In the genomic region with DNA sequence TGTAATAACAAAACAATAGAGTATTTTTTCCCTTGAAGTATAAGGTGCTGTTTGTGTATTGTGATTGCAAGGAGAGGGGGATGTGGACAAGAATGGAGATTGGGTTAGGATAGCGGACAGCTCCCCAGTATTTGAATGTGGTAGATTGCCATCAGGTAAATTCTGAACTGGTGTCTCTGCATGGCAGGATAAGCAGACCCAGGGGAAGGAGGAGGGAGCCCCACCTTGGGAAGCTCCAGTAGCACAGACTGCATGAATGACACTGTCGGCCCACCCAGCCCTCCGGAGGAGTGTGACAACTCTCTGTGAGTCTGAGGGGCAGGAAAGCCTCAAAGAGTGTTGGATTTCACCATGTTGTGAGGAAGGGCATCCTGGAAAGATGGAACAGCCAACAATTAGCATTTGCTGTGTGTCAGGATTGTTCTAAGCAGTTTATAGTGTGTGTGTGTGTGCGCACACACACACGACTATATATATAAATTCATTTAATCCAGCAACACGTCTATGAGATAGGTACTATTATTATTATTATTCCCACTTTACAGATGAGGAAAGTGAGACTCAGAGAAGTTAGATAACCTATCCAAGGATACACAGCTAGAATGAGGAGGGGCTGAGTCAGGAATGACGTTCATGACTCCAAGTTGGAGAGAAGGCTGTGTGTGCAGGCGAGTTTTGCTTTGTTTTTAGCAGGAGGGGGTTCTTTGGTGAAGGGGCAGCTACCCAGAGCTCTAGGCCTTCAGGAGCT, we compare ENCODE assay signal across 1 cellular context.
TF ChIP-seq lines count a peak whose summit lies in the region.

No MANE protein-coding gene starts in this region.

TF ChIP-seq in K562, 482 proteins besides CTCF, POLR2A, EP300 and RAD21 (continued from another document and continues in another):
- TF ChIP-seq, protein P1, sequence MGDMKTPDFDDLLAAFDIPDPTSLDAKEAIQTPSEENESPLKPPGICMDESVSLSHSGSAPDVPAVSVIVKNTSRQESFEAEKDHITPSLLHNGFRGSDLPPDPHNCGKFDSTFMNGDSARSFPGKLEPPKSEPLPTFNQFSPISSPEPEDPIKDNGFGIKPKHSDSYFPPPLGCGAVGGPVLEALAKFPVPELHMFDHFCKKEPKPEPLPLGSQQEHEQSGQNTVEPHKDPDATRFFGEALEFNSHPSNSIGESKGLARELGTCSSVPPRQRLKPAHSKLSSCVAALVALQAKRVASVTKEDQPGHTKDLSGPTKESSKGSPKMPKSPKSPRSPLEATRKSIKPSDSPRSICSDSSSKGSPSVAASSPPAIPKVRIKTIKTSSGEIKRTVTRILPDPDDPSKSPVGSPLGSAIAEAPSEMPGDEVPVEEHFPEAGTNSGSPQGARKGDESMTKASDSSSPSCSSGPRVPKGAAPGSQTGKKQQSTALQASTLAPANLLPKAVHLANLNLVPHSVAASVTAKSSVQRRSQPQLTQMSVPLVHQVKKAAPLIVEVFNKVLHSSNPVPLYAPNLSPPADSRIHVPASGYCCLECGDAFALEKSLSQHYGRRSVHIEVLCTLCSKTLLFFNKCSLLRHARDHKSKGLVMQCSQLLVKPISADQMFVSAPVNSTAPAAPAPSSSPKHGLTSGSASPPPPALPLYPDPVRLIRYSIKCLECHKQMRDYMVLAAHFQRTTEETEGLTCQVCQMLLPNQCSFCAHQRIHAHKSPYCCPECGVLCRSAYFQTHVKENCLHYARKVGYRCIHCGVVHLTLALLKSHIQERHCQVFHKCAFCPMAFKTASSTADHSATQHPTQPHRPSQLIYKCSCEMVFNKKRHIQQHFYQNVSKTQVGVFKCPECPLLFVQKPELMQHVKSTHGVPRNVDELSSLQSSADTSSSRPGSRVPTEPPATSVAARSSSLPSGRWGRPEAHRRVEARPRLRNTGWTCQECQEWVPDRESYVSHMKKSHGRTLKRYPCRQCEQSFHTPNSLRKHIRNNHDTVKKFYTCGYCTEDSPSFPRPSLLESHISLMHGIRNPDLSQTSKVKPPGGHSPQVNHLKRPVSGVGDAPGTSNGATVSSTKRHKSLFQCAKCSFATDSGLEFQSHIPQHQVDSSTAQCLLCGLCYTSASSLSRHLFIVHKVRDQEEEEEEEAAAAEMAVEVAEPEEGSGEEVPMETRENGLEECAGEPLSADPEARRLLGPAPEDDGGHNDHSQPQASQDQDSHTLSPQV (IDR thresholded peaks at IDR 0.05) = peak; percentile 45
- TF ChIP-seq ARNT (IDR thresholded peaks at IDR 0.05) (no peak), ZNF780A (CRISPR knock-in tag; IDR thresholded peaks at IDR 0.05) (no peak), HSF4 (CRISPR knock-in tag; IDR thresholded peaks at IDR 0.05; ENCODE audit: borderline replicate concordance) (no peak), CBX2 (IDR thresholded peaks at IDR 0.05; ENCODE audit: insufficient read depth, low read length, poor library complexity, severe bottlenecking) (no peak), DACH1 (IDR thresholded peaks at IDR 0.05; ENCODE audit: partially characterized antibody) (no peak), PML (IDR thresholded peaks at IDR 0.05; ENCODE audit: low read length) (peak; percentile 56; the same call in 1 of the 2 replicates), RBM25 (IDR thresholded peaks at IDR 0.05; ENCODE audit: low read depth, low read length, severe bottlenecking) (peak; percentile 62), SFPQ (IDR thresholded peaks at IDR 0.05; ENCODE audit: low read depth, low read length) (no peak), STAT5B (CRISPR knock-in tag; IDR thresholded peaks at IDR 0.05) (no peak), DDX20 (tag; IDR thresholded peaks at IDR 0.05; ENCODE audit: low read depth) (no peak), RBM22 (IDR thresholded peaks at IDR 0.05; ENCODE audit: low read depth, low read length, poor library complexity, severe bottlenecking) (no peak), SAP30 (IDR thresholded peaks at IDR 0.05; ENCODE audit: borderline replicate concordance, insufficient read depth, low read depth, low read length, poor library complexity, severe bottlenecking) (no peak), TRIM25 (IDR thresholded peaks at IDR 0.05; ENCODE audit: borderline replicate concordance) (no peak), ZNF274 (IDR thresholded peaks at IDR 0.05; ENCODE audit: borderline replicate concordance, low read depth, low read length) (no peak), RHOXF2B (CRISPR knock-in tag; conservative IDR thresholded peaks at IDR 0.05) (no peak), RB1 (IDR thresholded peaks at IDR 0.05; ENCODE audit: low read depth) (no peak), MCM5 (IDR thresholded peaks at IDR 0.05; ENCODE audit: low read depth) (no peak), BCLAF1 (IDR thresholded peaks at IDR 0.05; ENCODE audit: borderline replicate concordance in 1 of 2, control insufficient read depth in 1 of 2, low read depth in 2 of 2, low read length in 1 of 2) (no peak), GATAD2B (IDR thresholded peaks at IDR 0.05; ENCODE audit: borderline replicate concordance) (peak; percentile 61; the same call in 1 of the 2 replicates), ILK (tag; IDR thresholded peaks at IDR 0.05; ENCODE audit: borderline replicate concordance, low read depth) (no peak), JUNB (CRISPR knock-in tag; conservative IDR thresholded peaks at IDR 0.05) (no peak), ESRRB (CRISPR knock-in tag; IDR thresholded peaks at IDR 0.05; ENCODE audit: borderline replicate concordance) (no peak), DPF2 (IDR thresholded peaks at IDR 0.05) (peak; percentile 80)
- TF ChIP-seq, protein P2, sequence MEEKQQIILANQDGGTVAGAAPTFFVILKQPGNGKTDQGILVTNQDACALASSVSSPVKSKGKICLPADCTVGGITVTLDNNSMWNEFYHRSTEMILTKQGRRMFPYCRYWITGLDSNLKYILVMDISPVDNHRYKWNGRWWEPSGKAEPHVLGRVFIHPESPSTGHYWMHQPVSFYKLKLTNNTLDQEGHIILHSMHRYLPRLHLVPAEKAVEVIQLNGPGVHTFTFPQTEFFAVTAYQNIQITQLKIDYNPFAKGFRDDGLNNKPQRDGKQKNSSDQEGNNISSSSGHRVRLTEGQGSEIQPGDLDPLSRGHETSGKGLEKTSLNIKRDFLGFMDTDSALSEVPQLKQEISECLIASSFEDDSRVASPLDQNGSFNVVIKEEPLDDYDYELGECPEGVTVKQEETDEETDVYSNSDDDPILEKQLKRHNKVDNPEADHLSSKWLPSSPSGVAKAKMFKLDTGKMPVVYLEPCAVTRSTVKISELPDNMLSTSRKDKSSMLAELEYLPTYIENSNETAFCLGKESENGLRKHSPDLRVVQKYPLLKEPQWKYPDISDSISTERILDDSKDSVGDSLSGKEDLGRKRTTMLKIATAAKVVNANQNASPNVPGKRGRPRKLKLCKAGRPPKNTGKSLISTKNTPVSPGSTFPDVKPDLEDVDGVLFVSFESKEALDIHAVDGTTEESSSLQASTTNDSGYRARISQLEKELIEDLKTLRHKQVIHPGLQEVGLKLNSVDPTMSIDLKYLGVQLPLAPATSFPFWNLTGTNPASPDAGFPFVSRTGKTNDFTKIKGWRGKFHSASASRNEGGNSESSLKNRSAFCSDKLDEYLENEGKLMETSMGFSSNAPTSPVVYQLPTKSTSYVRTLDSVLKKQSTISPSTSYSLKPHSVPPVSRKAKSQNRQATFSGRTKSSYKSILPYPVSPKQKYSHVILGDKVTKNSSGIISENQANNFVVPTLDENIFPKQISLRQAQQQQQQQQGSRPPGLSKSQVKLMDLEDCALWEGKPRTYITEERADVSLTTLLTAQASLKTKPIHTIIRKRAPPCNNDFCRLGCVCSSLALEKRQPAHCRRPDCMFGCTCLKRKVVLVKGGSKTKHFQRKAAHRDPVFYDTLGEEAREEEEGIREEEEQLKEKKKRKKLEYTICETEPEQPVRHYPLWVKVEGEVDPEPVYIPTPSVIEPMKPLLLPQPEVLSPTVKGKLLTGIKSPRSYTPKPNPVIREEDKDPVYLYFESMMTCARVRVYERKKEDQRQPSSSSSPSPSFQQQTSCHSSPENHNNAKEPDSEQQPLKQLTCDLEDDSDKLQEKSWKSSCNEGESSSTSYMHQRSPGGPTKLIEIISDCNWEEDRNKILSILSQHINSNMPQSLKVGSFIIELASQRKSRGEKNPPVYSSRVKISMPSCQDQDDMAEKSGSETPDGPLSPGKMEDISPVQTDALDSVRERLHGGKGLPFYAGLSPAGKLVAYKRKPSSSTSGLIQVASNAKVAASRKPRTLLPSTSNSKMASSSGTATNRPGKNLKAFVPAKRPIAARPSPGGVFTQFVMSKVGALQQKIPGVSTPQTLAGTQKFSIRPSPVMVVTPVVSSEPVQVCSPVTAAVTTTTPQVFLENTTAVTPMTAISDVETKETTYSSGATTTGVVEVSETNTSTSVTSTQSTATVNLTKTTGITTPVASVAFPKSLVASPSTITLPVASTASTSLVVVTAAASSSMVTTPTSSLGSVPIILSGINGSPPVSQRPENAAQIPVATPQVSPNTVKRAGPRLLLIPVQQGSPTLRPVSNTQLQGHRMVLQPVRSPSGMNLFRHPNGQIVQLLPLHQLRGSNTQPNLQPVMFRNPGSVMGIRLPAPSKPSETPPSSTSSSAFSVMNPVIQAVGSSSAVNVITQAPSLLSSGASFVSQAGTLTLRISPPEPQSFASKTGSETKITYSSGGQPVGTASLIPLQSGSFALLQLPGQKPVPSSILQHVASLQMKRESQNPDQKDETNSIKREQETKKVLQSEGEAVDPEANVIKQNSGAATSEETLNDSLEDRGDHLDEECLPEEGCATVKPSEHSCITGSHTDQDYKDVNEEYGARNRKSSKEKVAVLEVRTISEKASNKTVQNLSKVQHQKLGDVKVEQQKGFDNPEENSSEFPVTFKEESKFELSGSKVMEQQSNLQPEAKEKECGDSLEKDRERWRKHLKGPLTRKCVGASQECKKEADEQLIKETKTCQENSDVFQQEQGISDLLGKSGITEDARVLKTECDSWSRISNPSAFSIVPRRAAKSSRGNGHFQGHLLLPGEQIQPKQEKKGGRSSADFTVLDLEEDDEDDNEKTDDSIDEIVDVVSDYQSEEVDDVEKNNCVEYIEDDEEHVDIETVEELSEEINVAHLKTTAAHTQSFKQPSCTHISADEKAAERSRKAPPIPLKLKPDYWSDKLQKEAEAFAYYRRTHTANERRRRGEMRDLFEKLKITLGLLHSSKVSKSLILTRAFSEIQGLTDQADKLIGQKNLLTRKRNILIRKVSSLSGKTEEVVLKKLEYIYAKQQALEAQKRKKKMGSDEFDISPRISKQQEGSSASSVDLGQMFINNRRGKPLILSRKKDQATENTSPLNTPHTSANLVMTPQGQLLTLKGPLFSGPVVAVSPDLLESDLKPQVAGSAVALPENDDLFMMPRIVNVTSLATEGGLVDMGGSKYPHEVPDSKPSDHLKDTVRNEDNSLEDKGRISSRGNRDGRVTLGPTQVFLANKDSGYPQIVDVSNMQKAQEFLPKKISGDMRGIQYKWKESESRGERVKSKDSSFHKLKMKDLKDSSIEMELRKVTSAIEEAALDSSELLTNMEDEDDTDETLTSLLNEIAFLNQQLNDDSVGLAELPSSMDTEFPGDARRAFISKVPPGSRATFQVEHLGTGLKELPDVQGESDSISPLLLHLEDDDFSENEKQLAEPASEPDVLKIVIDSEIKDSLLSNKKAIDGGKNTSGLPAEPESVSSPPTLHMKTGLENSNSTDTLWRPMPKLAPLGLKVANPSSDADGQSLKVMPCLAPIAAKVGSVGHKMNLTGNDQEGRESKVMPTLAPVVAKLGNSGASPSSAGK (IDR thresholded peaks at IDR 0.05) = no peak
